Comparison of ENCODE assay signal across 12 cellular contexts in genomic region chr11:14342906-14343305, GRCh38. TPM values are rescaled to one million over a fixed set of nuclear protein-coding genes. Genes with fewer than 3 reads are reported as not detected.
DNase-seq lines count a peak whose midpoint lies in the region; ATAC-seq, FAIRE-seq and TF ChIP-seq lines count a peak whose summit lies in the region.
"Had no signal": no experiment of that assay in that cellular context is flagged by ENCODE, and none has a peak within 500 bp of the region (broad histone marks: within the 10 kb centered on the region; RNA-seq: fewer than 3 reads in every experiment).

No MANE protein-coding gene starts in this region.

- in situ Hi-C loops in mammary epithelial cell (cut with MboI; ENCODE audit: low sequenced_read_pairs in 2 of 2) (no loop called here), brain microvascular endothelial cell (cut with HindIII; ENCODE audit: low pct_ligation_motif_present, low sequenced_read_pairs) (no loop called here)

- H3K36me3 Mint-ChIP-seq in MCF 10A (ENCODE audit: insufficient read depth, unreplicated experiment): no peaks in the 10 kb centered on the region
- H3K36me3 Mint-ChIP-seq in effector memory CD8-positive, alpha-beta T cell (ENCODE audit: insufficient read depth): no peaks in the 10 kb centered on the region

- no peaks in the 10 kb centered on the region for H3K27me3 Mint-ChIP-seq in MCF 10A (ENCODE audit: insufficient read depth, unreplicated experiment)
- no peaks in the 10 kb centered on the region for H3K27me3 Mint-ChIP-seq in effector memory CD8-positive, alpha-beta T cell
- H3K27me3 Mint-ChIP-seq: central memory CD8-positive, alpha-beta T cell had no signal

- ATAC-seq in HG03175 (IDR thresholded peaks at IDR 0.05; ENCODE audit: unreplicated experiment): peak; percentile 63
- ATAC-seq in effector memory CD8-positive, alpha-beta T cell (replicated peaks): peak; percentile 45
- ATAC-seq: upper lobe of right lung had no signal

- H3K27ac ChIP-seq in mammary epithelial cell (ENCODE audit: insufficient read depth, low read depth, low read length) (peak overlapping the region; percentile 7), brain microvascular endothelial cell (no peak overlapping the region)
- H3K27ac ChIP-seq: neural progenitor cell, upper lobe of right lung had no signal

- no peak overlapping the region for H3K4me2 ChIP-seq in mammary epithelial cell (ENCODE audit: insufficient read depth, low read depth, low read length)
- H3K4me2 ChIP-seq: neural progenitor cell had no signal

- POLR2A ChIA-PET in MCF 10A (lab: Yijun Ruan, JAX): interaction anchor here (0.7 to 3.5 kb wide), 4 partner anchors 13 to 197 kb away, joined by 3 to 37 read pairs (median 4); no protein-coding TSS in a partner anchor

- peaks cover 8% of the 10 kb centered on the region for H3K9me3 ChIP-seq in mammary epithelial cell (replicated peaks; ENCODE audit: insufficient read depth, low read length)
- H3K9me3 ChIP-seq: upper lobe of right lung had no signal

- no peak overlapping the region for H3K4me3 ChIP-seq in mammary epithelial cell (replicated peaks in 1 of 3; ENCODE audit: insufficient read depth in 1 of 3, low read depth in 2 of 3, low read length in 3 of 3)
- no peak overlapping the region for H3K4me3 ChIP-seq in brain microvascular endothelial cell (ENCODE audit: low read depth, low read length)
- H3K4me3 ChIP-seq: neural progenitor cell, upper lobe of right lung had no signal

- intact Hi-C loops in mammary epithelial cell (cut with micrococcal nuclease): no loop called here
- intact Hi-C loops in MCF 10A (cut with micrococcal nuclease): no loop called here

- no peak overlapping the region for H3K9ac ChIP-seq in mammary epithelial cell (ENCODE audit: insufficient read depth, low read length)
- H3K9ac ChIP-seq: neural progenitor cell had no signal

- no peak overlapping the region for H3K27ac Mint-ChIP-seq in MCF 10A (ENCODE audit: low read depth, unreplicated experiment)
- H3K27ac Mint-ChIP-seq in effector memory CD8-positive, alpha-beta T cell: no peak overlapping the region
- H3K27ac Mint-ChIP-seq: neural progenitor cell had no signal

- H2AFZ ChIP-seq in mammary epithelial cell (ENCODE audit: low read depth, low read length): no peak overlapping the region
- H2AFZ ChIP-seq: neural progenitor cell had no signal

- CTCF ChIA-PET in mammary epithelial cell (lab: Charles Lee; ENCODE audit: low non-redundant PET): no interaction called here
- CTCF ChIA-PET in MCF 10A (lab: Yijun Ruan, JAX): interaction anchor here (0.8 to 1.2 kb wide), 4 partner anchors 13 to 106 kb away, joined by 3 to 6 read pairs (median 3); no protein-coding TSS in a partner anchor

- H3K4me1 ChIP-seq in mammary epithelial cell (ENCODE audit: insufficient read depth, low read length): peaks cover 21% of the 10 kb centered on the region

- DNase-seq in mammary epithelial cell: no peak
- DNase-seq in MCF 10A (ENCODE audit: unreplicated experiment): no peak
- no peak for DNase-seq in effector memory CD8-positive, alpha-beta T cell
- no peak for DNase-seq in anterior cingulate cortex (lab: John Stamatoyannopoulos, UW)
- no peak for DNase-seq in brain microvascular endothelial cell
- no peak for DNase-seq in RCC 7860 (ENCODE audit: low spot score)
- DNase-seq in NCI-H146 (lab: John Stamatoyannopoulos, UW): no peak
- DNase-seq: NCI-H2081 treated with DMSO at 0.1 percent for 48 hours, upper lobe of right lung had no signal

- H3K36me3 ChIP-seq in mammary epithelial cell (ENCODE audit: insufficient read depth, low read length) (peaks cover 6% of the 10 kb centered on the region), brain microvascular endothelial cell (replicated peaks) (no peaks in the 10 kb centered on the region)
- H3K36me3 ChIP-seq: neural progenitor cell, upper lobe of right lung had no signal

- H3K27me3 ChIP-seq in mammary epithelial cell (ENCODE audit: insufficient read depth, low read length) (no peaks in the 10 kb centered on the region), brain microvascular endothelial cell (replicated peaks) (no peaks in the 10 kb centered on the region)
- H3K27me3 ChIP-seq: neural progenitor cell, upper lobe of right lung had no signal

- no peak overlapping the region for H3K4me3 Mint-ChIP-seq in MCF 10A (ENCODE audit: unreplicated experiment)
- H3K4me3 Mint-ChIP-seq in effector memory CD8-positive, alpha-beta T cell: peak overlapping the region in 1 of 2 donors; percentile 7
- H3K4me3 Mint-ChIP-seq: central memory CD8-positive, alpha-beta T cell; neural progenitor cell had no signal

- 88% methylated on average over 1 of the region's 1 CpG for WGBS in mammary epithelial cell (ENCODE audit: low coverage, missing lambda C conversion rate)

- H4K20me1 ChIP-seq in mammary epithelial cell (ENCODE audit: insufficient read depth, low read length): no peaks in the 10 kb centered on the region

- no peaks in the 10 kb centered on the region for H3K9me3 Mint-ChIP-seq in MCF 10A (ENCODE audit: unreplicated experiment)
- no peaks in the 10 kb centered on the region for H3K9me3 Mint-ChIP-seq in effector memory CD8-positive, alpha-beta T cell
- H3K9me3 Mint-ChIP-seq: central memory CD8-positive, alpha-beta T cell had no signal

- BruUV-seq in mammary epithelial cell (replicated peaks; lab: Mats Ljungman, UMichigan) (no TSS peak), MCF 10A (replicated peaks; lab: Mats Ljungman, UMichigan) (no TSS peak)

- H3K4me1 Mint-ChIP-seq in MCF 10A (ENCODE audit: insufficient read depth, unreplicated experiment): peaks cover 15% of the 10 kb centered on the region
- H3K4me1 Mint-ChIP-seq in effector memory CD8-positive, alpha-beta T cell (ENCODE audit: low read depth in 2 of 2): peaks cover 26 to 50% of the 10 kb centered on the region in 2 donors

- no peak for FAIRE-seq in RCC 7860 (lab: Jason Lieb, UNC)

- TF ChIP-seq CTCF in mammary epithelial cell (conservative IDR thresholded peaks at IDR 0.05 in 1 of 2, IDR thresholded peaks at IDR 0.05 in 1 of 2; ENCODE audit: extremely low read depth in 1 of 2, insufficient read depth in 1 of 2, low read depth in 1 of 2, low read length in 2 of 2) (no peak), MCF 10A (IDR thresholded peaks at IDR 0.05; ENCODE audit: unreplicated experiment) (no peak), brain microvascular endothelial cell (IDR thresholded peaks at IDR 0.05; ENCODE audit: low read depth, low read length, missing control alignments) (no peak)

- dilution Hi-C loops in mammary epithelial cell (cut with HindIII; ENCODE audit: low sequenced_read_pairs): no loop called here

- peaks cover 98% of the 10 kb centered on the region for H3K79me2 ChIP-seq in mammary epithelial cell (ENCODE audit: insufficient read depth, low read length)

RNA-seq across cellular contexts. Expression of gene RRAS2, which starts 16.1 kb away (rescaled TPM):
- total RNA-seq in mammary epithelial cell (100 to 1,000 TPM; 125 to 141 TPM), MCF 10A (2022) (128 and 145 TPM in 2 replicates)
- polyA plus RNA-seq in mammary epithelial cell: 50.0 TPM
- polyA minus RNA-seq in mammary epithelial cell: 37.4 TPM
